ENCODE assay signal across 8 cellular contexts in genomic region chr19:45117167-45117594, GRCh38. TPM values are rescaled to one million over a fixed set of nuclear protein-coding genes. Genes with fewer than 3 reads are reported as not detected.
A peak's percentile ranks its signal among the peaks of the same experiment; 100 is the strongest.
DNase-seq lines count a peak whose midpoint lies in the region; ATAC-seq and TF ChIP-seq lines count a peak whose summit lies in the region.

No MANE protein-coding gene starts in this region.

- H3K9me2 ChIP-seq in PC-3 (replicated peaks; ENCODE audit: low read length): no peaks in the 10 kb centered on the region

- CTCF ChIA-PET in PC-3 (lab: Charles Lee): no interaction called here

- no peaks in the 10 kb centered on the region for H3K9me3 ChIP-seq in PC-3 (ENCODE audit: low read length)

- peaks cover 7% of the 10 kb centered on the region; the same call in 1 of the 2 replicates for H4K20me1 ChIP-seq in PC-3 (ENCODE audit: low read length)

- H3K4me2 ChIP-seq in PC-3 (ENCODE audit: low read length): no peak overlapping the region

- H3K9me3 Mint-ChIP-seq in memory B cell: no peaks in the 10 kb centered on the region

- peak overlapping the region; percentile 71 for H3K4me3 Mint-ChIP-seq in memory B cell

- no TSS peak for BruUV-seq in PC-3 (replicated peaks; lab: Mats Ljungman, UMichigan)

- H3K9ac ChIP-seq in PC-3 (ENCODE audit: low read length): no peak overlapping the region

- no peaks in the 10 kb centered on the region for H3K36me3 ChIP-seq in PC-3 (ENCODE audit: low read depth, low read length)

- peak overlapping the region; percentile 53 for H3K27ac Mint-ChIP-seq in memory B cell

- H3K27ac ChIP-seq in PC-3 (ENCODE audit: low read length): no peak overlapping the region

- intact Hi-C loops in PC-3 (cut with micrococcal nuclease): no loop called here

- no peaks in the 10 kb centered on the region for H3K36me3 Mint-ChIP-seq in memory B cell

- H3K4me1 Mint-ChIP-seq in memory B cell: peaks cover 39% of the 10 kb centered on the region

- H3K4me1 ChIP-seq in PC-3 (ENCODE audit: insufficient read depth, low read length): peaks cover 21% of the 10 kb centered on the region

- no peak overlapping the region for H2AFZ ChIP-seq in PC-3 (ENCODE audit: low read length)

- H3K79me2 ChIP-seq in PC-3 (ENCODE audit: low read length): peaks cover 91% of the 10 kb centered on the region

- DNase-seq in GM12865 (ENCODE audit: low read depth): peak; percentile 80
- peak; percentile 59 for DNase-seq in NCI-H2029 treated with DMSO at 0.1 percent for 48 hours (lab: John Stamatoyannopoulos, UW)
- DNase-seq in activated CD4-positive, alpha-beta T cell treated with anti-CD3 and anti-CD28 coated beads, Interleukin-2, amount 50 U/mL, for 48 hours: peak; percentile 70 to 80
- no peak for DNase-seq in memory B cell (ENCODE audit: low spot score in 2 of 2)
- no peak for DNase-seq in NCI-H748 (lab: John Stamatoyannopoulos, UW; ENCODE audit: unreplicated experiment)
- DNase-seq in PC-3: no peak
- DNase-seq in NCI-H1092 treated with DMSO at 0.1 percent for 48 hours (lab: John Stamatoyannopoulos, UW): no peak

- no peak for TF ChIP-seq CTCF in GM12865 (IDR thresholded peaks at IDR 0.05; ENCODE audit: insufficient read depth, low read depth, low read length, missing control alignments)
- no peak for TF ChIP-seq CTCF in PC-3 (conservative IDR thresholded peaks at IDR 0.05; ENCODE audit: low read depth, low read length)

- POLR2A ChIA-PET in PC-3 (lab: Charles Lee; ENCODE audit: unreplicated experiment): no interaction called here

- no peaks in the 10 kb centered on the region for H3K27me3 ChIP-seq in PC-3 (ENCODE audit: low read length)

- H3F3A ChIP-seq in PC-3 (ENCODE audit: low read length, unreplicated experiment): no peaks in the 10 kb centered on the region

- ATAC-seq in memory B cell (ENCODE audit: low read depth) (peak; percentile 49), PC-3 (no peak), GM21515 (IDR thresholded peaks at IDR 0.05; ENCODE audit: unreplicated experiment) (no peak)

- no peaks in the 10 kb centered on the region for H3K27me3 Mint-ChIP-seq in memory B cell

- H3K4me3 ChIP-seq in GM12865 (ENCODE audit: low read depth, low read length) (no peak overlapping the region), PC-3 (ENCODE audit: low read length) (no peak overlapping the region)

RNA-seq across cellular contexts. Expression of gene PPP1R37, which starts 24.2 kb away (rescaled TPM):
- 37.0 and 46.4 TPM in 2 replicates for total RNA-seq in PC-3 (2014; rRNA removed)

RNA-seq across cellular contexts. Expression of gene GEMIN7, which starts 38.1 kb away (rescaled TPM):
- 22.3 and 35.5 TPM in 2 replicates for total RNA-seq in PC-3 (2014; rRNA removed)

RNA-seq across cellular contexts. Expression of gene ZNF296, which starts 40.9 kb away (rescaled TPM):
- total RNA-seq in PC-3 (2014; rRNA removed): 0.52 and 2.4 TPM in 2 replicates

RNA-seq across cellular contexts. Expression of gene NKPD1, which starts 43.6 kb away (rescaled TPM):
- total RNA-seq in PC-3 (2014; rRNA removed): 0.75 and 1.1 TPM in 2 replicates

Comparison
In these comparisons a context has a peak if more than half of its experiments do, and no peak if none do; other contexts are left out.
1. DNase-seq: peak in GM12865 (single experiment), NCI-H2029 treated with DMSO at 0.1 percent for 48 hours (single experiment) and activated CD4-positive, alpha-beta T cell treated with anti-CD3 and anti-CD28 coated beads, Interleukin-2, amount 50 U/mL, for 48 hours (2 of 2); none in memory B cell (0 of 2), NCI-H748 (single experiment), PC-3 (single experiment) and NCI-H1092 treated with DMSO at 0.1 percent for 48 hours (single experiment).